In genomic region chr3:123540285-123540684, GRCh38 we compare ENCODE assay signal across 24 cellular contexts. TPM values are rescaled to one million over a fixed set of nuclear protein-coding genes. Genes with fewer than 3 reads are reported as not detected.
DNase-seq lines count a peak whose midpoint lies in the region; ATAC-seq, FAIRE-seq and TF ChIP-seq lines count a peak whose summit lies in the region.
"Had no signal": no experiment of that assay in that cellular context is flagged by ENCODE, and none has a peak within 500 bp of the region (broad histone marks: within the 10 kb centered on the region; RNA-seq: fewer than 3 reads in every experiment).

No MANE protein-coding gene starts in this region.

- H3K27me3 Mint-ChIP-seq in stimulated activated naive CD8-positive, alpha-beta T cell treated with anti-CD3 and anti-CD28 coated beads, Interleukin-15, Interleukin-2, amounts not matched to agents 100 ng/mL and 50 ng/mL, for 24 hours: no peaks in the 10 kb centered on the region
- H3K27me3 Mint-ChIP-seq: IgD-negative memory B cell had no signal

- SMC1A ChIA-PET in GM12878 (lab: Charles Lee; ENCODE audit: uncharacterized antibody, unreplicated experiment): no interaction called here

- no peak for ATAC-seq in stimulated activated naive CD8-positive, alpha-beta T cell treated with anti-CD3 and anti-CD28 coated beads, Interleukin-15, Interleukin-2, amounts not matched to agents 100 U/mL and 50 U/mL, for 24 hours
- ATAC-seq in GM12878 (no peak), GM18498 (IDR thresholded peaks at IDR 0.05; ENCODE audit: unreplicated experiment) (no peak)
- ATAC-seq: CD8-positive, alpha-beta T cell; gastrocnemius medialis; Panc1; upper lobe of right lung had no signal

- POLR2A ChIA-PET in GM12878 (lab: Charles Lee): interaction anchor here (0.6 kb wide), 1 partner anchor 297 kb away, joined by 3 read pairs; no protein-coding TSS in a partner anchor

- no peak for FAIRE-seq in GM12878 (lab: Jason Lieb, UNC)
- FAIRE-seq: kidney had no signal

- intact Hi-C loops in GM12878 (cut with micrococcal nuclease; ENCODE audit: unreplicated experiment): no loop called here
- intact Hi-C loops in sigmoid colon (cut with DNase I): no loop called here

- TF ChIP-seq EP300 in GM12878 (IDR thresholded peaks at IDR 0.05; ENCODE audit: borderline replicate concordance in 1 of 2, control insufficient read depth in 1 of 2, low read depth in 2 of 2, low read length in 2 of 2) (no peak), sigmoid colon (IDR thresholded peaks at IDR 0.05) (no peak)

- H3K27ac Mint-ChIP-seq in stimulated activated naive CD8-positive, alpha-beta T cell treated with anti-CD3 and anti-CD28 coated beads, Interleukin-15, Interleukin-2, amounts not matched to agents 100 ng/mL and 50 ng/mL, for 24 hours: peak overlapping the region; percentile 39
- H3K27ac Mint-ChIP-seq: CD8-positive, alpha-beta T cell; IgD-negative memory B cell had no signal

- TF ChIP-seq CTCF in GM12878 (IDR thresholded peaks at IDR 0.05 in 2 of 3, conservative IDR thresholded peaks at IDR 0.05 in 1 of 3; ENCODE audit: control insufficient read depth in 2 of 3, extremely low read depth in 1 of 3, insufficient read depth in 1 of 3, low read depth in 3 of 3, low read length in 3 of 3) (no peak), sigmoid colon (IDR thresholded peaks at IDR 0.05) (no peak)

- DNase-seq in stimulated activated naive CD8-positive, alpha-beta T cell treated with anti-CD3 and anti-CD28 coated beads, Interleukin-15, Interleukin-2, amounts not matched to agents 100 U/mL and 50 U/mL, for 24 hours: no peak
- DNase-seq in HT1080 (ENCODE audit: low read depth): peak; percentile 64
- DNase-seq in GM12878 (ENCODE audit: low read depth, low spot score): no peak
- no peak for DNase-seq in sigmoid colon
- no peak for DNase-seq in NCI-H1092 treated with DMSO at 0.1 percent for 48 hours (lab: John Stamatoyannopoulos, UW)
- DNase-seq: caudate nucleus; CD8-positive, alpha-beta T cell; DND-41; erythroblast; gastrocnemius medialis; kidney; MG63; NCI-H187; stimulated activated CD4-positive, alpha-beta T cell treated with anti-CD3 and anti-CD28 coated beads, Interleukin-2, amount 100 ng/mL, for 48 hours; stomach; upper lobe of right lung had no signal

- H3K4me3 ChIP-seq in GM12878: no peak overlapping the region
- H3K4me3 ChIP-seq in sigmoid colon: no peak overlapping the region
- H3K4me3 ChIP-seq: gastrocnemius medialis, lung, MG63, SJSA1, smooth muscle cell, stomach, upper lobe of right lung had no signal

- H3K36me3 Mint-ChIP-seq in stimulated activated naive CD8-positive, alpha-beta T cell treated with anti-CD3 and anti-CD28 coated beads, Interleukin-15, Interleukin-2, amounts not matched to agents 100 ng/mL and 50 ng/mL, for 24 hours (ENCODE audit: low read depth): peaks cover 6% of the 10 kb centered on the region

- BruUV-seq in GM12878 (replicated peaks; lab: Mats Ljungman, UMichigan): no TSS peak

- 3% methylated on average over 2 of the region's 2 CpGs for WGBS in GM12878 (ENCODE audit: insufficient coverage, insufficient replicate concordance, low lambda C conversion rate, missing lambda C conversion rate)
- WGBS in sigmoid colon, 2 donors: 63 to 68% methylated on average over 2 of the region's 2 CpGs

- peaks cover 24% of the 10 kb centered on the region for H3K4me1 Mint-ChIP-seq in stimulated activated naive CD8-positive, alpha-beta T cell treated with anti-CD3 and anti-CD28 coated beads, Interleukin-15, Interleukin-2, amounts not matched to agents 100 ng/mL and 50 ng/mL, for 24 hours (ENCODE audit: low read depth)

- H3K79me2 ChIP-seq in GM12878 (ENCODE audit: control insufficient read depth, insufficient read depth, low read length): no peaks in the 10 kb centered on the region; the same call in 1 of the 2 replicates

- CTCF ChIA-PET in GM12878 (lab: Yijun Ruan, JAX): interaction anchor here (1.5 kb wide), 1 partner anchor 18 kb away, joined by 4 read pairs; no protein-coding TSS in a partner anchor

- no peak overlapping the region for H2AFZ ChIP-seq in GM12878 (ENCODE audit: control insufficient read depth, low read depth, low read length)

- H3K4me1 ChIP-seq in GM12878 (ENCODE audit: control insufficient read depth, insufficient read depth, low read length) (peaks cover 11% of the 10 kb centered on the region), sigmoid colon (peaks cover 0 to 7% (median 3%) of the 10 kb centered on the region in 4 donors)
- H3K4me1 ChIP-seq: gastrocnemius medialis, stomach, upper lobe of right lung had no signal

- no peaks in the 10 kb centered on the region for H3K27me3 ChIP-seq in GM12878 (replicated peaks in 1 of 2; ENCODE audit: control insufficient read depth in 2 of 2, insufficient read depth in 2 of 2, low read length in 1 of 2)
- H3K27me3 ChIP-seq in sigmoid colon: no peaks in the 10 kb centered on the region
- H3K27me3 ChIP-seq: gastrocnemius medialis, MG63, SJSA1, stomach, upper lobe of right lung had no signal

- no peak overlapping the region for H3K27ac ChIP-seq in GM12878 (ENCODE audit: control insufficient read depth, insufficient read depth)
- no peak overlapping the region for H3K27ac ChIP-seq in sigmoid colon
- H3K27ac ChIP-seq: gastrocnemius medialis, HL-60, SJSA1, stomach, upper lobe of right lung had no signal

- H3K9ac ChIP-seq in GM12878 (ENCODE audit: control insufficient read depth, insufficient read depth, low read length): no peak overlapping the region

- no peaks in the 10 kb centered on the region for H3K9me3 Mint-ChIP-seq in stimulated activated naive CD8-positive, alpha-beta T cell treated with anti-CD3 and anti-CD28 coated beads, Interleukin-15, Interleukin-2, amounts not matched to agents 100 ng/mL and 50 ng/mL, for 24 hours
- H3K9me3 Mint-ChIP-seq: CD8-positive, alpha-beta T cell; IgD-negative memory B cell had no signal

- no peak for TF ChIP-seq RAD21 in GM12878 (IDR thresholded peaks at IDR 0.05; ENCODE audit: insufficient read depth, low read depth, low read length)

- in situ Hi-C loops in GM12878 (cut with MboI): no loop called here

- H3K9me3 ChIP-seq in GM12878 (replicated peaks; ENCODE audit: control insufficient read depth, insufficient read depth, low read length) (no peaks in the 10 kb centered on the region), sigmoid colon (no peaks in the 10 kb centered on the region)
- H3K9me3 ChIP-seq: gastrocnemius medialis, MG63, SJSA1, stomach, upper lobe of right lung had no signal

- no peaks in the 10 kb centered on the region for H4K20me1 ChIP-seq in GM12878 (ENCODE audit: control insufficient read depth, insufficient read depth)

- H3K4me2 ChIP-seq in GM12878 (ENCODE audit: control insufficient read depth, insufficient read depth): no peak overlapping the region
- H3K4me2 ChIP-seq: smooth muscle cell had no signal

- RAD21 ChIA-PET in GM12878 (lab: Charles Lee; ENCODE audit: unreplicated experiment): no interaction called here

- TF ChIP-seq POLR2A in GM12878 (IDR thresholded peaks at IDR 0.05; ENCODE audit: low read depth, low read length) (no peak), sigmoid colon (IDR thresholded peaks at IDR 0.05) (no peak)

- H3K4me3 Mint-ChIP-seq in stimulated activated naive CD8-positive, alpha-beta T cell treated with anti-CD3 and anti-CD28 coated beads, Interleukin-15, Interleukin-2, amounts not matched to agents 100 ng/mL and 50 ng/mL, for 24 hours: peak overlapping the region; percentile 11
- H3K4me3 Mint-ChIP-seq: CD8-positive, alpha-beta T cell; IgD-negative memory B cell had no signal

- H3K36me3 ChIP-seq in GM12878 (ENCODE audit: control insufficient read depth in 2 of 2, insufficient read depth in 2 of 2, low read length in 1 of 2) (no peaks in the 10 kb centered on the region), sigmoid colon (no peaks in the 10 kb centered on the region)
- H3K36me3 ChIP-seq: gastrocnemius medialis, MG63, SJSA1, stomach, upper lobe of right lung had no signal

TF ChIP-seq in GM12878, 131 proteins besides CTCF, POLR2A, EP300 and RAD21 (continues in another document):
- TF ChIP-seq BMI1 (IDR thresholded peaks at IDR 0.05; ENCODE audit: borderline replicate concordance): no peak

RNA-seq across cellular contexts. Expression of gene HACD2, which starts 44.6 kb away (rescaled TPM):
- total RNA-seq in HT1080 (2014; rRNA removed; shearing (Covaris generic)): 33.5 and 48.7 TPM in 2 replicates
- 40.7 and 49.7 TPM in 2 replicates for polyA plus RNA-seq in HT1080 (2015; cell fraction: cytosol; rRNA removed)
- polyA plus RNA-seq in HT1080 (2015; cell fraction: nucleus; rRNA removed): 43.1 and 50.2 TPM in 2 replicates
- 27.6 and 29.8 TPM in 2 replicates for total RNA-seq in GM12878 (2013; cell fraction: nucleolus; rRNA removed)
- total RNA-seq in GM12878 (2014; rRNA removed) (19.3 and 22.6 TPM in 2 replicates), GM12878 (2014; rRNA removed; fragmentation: Illumina TruSeq; extraction: Trizol) (19.0 and 19.8 TPM in 2 replicates), GM12878 (2021) (20.4 and 21.5 TPM in 2 replicates), sigmoid colon (10 to 100 TPM; 15.3 to 26.4 (median 19.2) TPM)
- polyA plus RNA-seq in GM12878 (2011; ENCODE audit: low read depth): 6.3 TPM
- polyA plus RNA-seq in GM12878 (2011; rRNA removed) (30.0 and 38.5 TPM in 2 replicates), GM12878 (2014; fragmentation: Illumina TruSeq; extraction: Trizol) (26.4 and 33.0 TPM in 2 replicates), GM12878 (2014; fragmentation: Nextera tagmentation; extraction: Ambion mirVana) (1 to 10 TPM; 9.1 to 9.6 TPM), GM12878 (2014; rRNA removed) (15.2 and 17.4 TPM in 2 replicates), GM12878 (2016; fragmentation: Nextera tagmentation; extraction: Ambion mirVana) (10 to 100 TPM; 17.7 to 18.6 TPM), sigmoid colon (10 to 100 TPM in 1 of 3 donors, 1 to 10 TPM in 2; 6.6 to 24.9 (median 7.6) TPM)
- polyA plus RNA-seq in GM12878 (2011; cell fraction: cytosol; rRNA removed): 14.9 and 15.2 TPM in 2 replicates
- 11.8 and 12.6 TPM in 2 replicates for polyA plus RNA-seq in GM12878 (2011; cell fraction: nucleus; rRNA removed)
- polyA plus RNA-seq in GM12878 (2012): 8.4 and 8.9 TPM in 2 replicates
- 30.1 and 58.3 TPM in 2 replicates for polyA minus RNA-seq in GM12878 (2011; rRNA and poly(A)+ RNA removed)
- 10.6 and 13.0 TPM in 2 replicates for polyA minus RNA-seq in GM12878 (2011; cell fraction: cytosol; rRNA and poly(A)+ RNA removed)
- 7.6 and 14.9 TPM in 2 replicates for polyA minus RNA-seq in GM12878 (2011; cell fraction: nucleus; rRNA and poly(A)+ RNA removed)
